Comparison of ENCODE assay signal across 19 cellular contexts in genomic region chr22:37972527-37972926, GRCh38. TPM values are rescaled to one million over a fixed set of nuclear protein-coding genes. Genes with fewer than 3 reads are reported as not detected.
DNase-seq lines count a peak whose midpoint lies in the region; TF ChIP-seq lines count a peak whose summit lies in the region.
"Had no signal": no experiment of that assay in that cellular context is flagged by ENCODE, and none has a peak within 500 bp of the region (broad histone marks: within the 10 kb centered on the region; RNA-seq: fewer than 3 reads in every experiment).

No MANE protein-coding gene starts in this region.

- H3K27me3 Mint-ChIP-seq in chondrocyte (ENCODE audit: low read depth): no peaks in the 10 kb centered on the region
- H3K27me3 Mint-ChIP-seq in neural crest cell (ENCODE audit: low read depth): peaks cover 67% of the 10 kb centered on the region
- H3K27me3 Mint-ChIP-seq: activated naive CD8-positive, alpha-beta T cell treated with anti-CD3 and anti-CD28 coated beads, Interleukin-2, amount 10 ng/mL, durations not matched to agents 7 days and 5 days had no signal

- TF ChIP-seq CTCF in chondrocyte (IDR thresholded peaks at IDR 0.05): no peak
- no peak for TF ChIP-seq CTCF in neural crest cell (conservative IDR thresholded peaks at IDR 0.05)

- no peak overlapping the region for H3K27ac Mint-ChIP-seq in chondrocyte (ENCODE audit: unreplicated experiment)
- H3K27ac Mint-ChIP-seq in neural crest cell (ENCODE audit: unreplicated experiment): peak overlapping the region; percentile 82
- H3K27ac Mint-ChIP-seq: activated naive CD8-positive, alpha-beta T cell treated with anti-CD3 and anti-CD28 coated beads, Interleukin-2, amount 10 ng/mL, durations not matched to agents 7 days and 5 days had no signal

- H3K9me3 Mint-ChIP-seq in chondrocyte (ENCODE audit: low read depth) (no peaks in the 10 kb centered on the region), neural crest cell (no peaks in the 10 kb centered on the region)
- H3K9me3 Mint-ChIP-seq: activated naive CD8-positive, alpha-beta T cell treated with anti-CD3 and anti-CD28 coated beads, Interleukin-2, amount 10 ng/mL, durations not matched to agents 7 days and 5 days had no signal

- no peak overlapping the region for H3K4me3 Mint-ChIP-seq in chondrocyte (ENCODE audit: unreplicated experiment)
- H3K4me3 Mint-ChIP-seq in neural crest cell: peak overlapping the region; percentile 83
- H3K4me3 Mint-ChIP-seq: activated naive CD8-positive, alpha-beta T cell treated with anti-CD3 and anti-CD28 coated beads, Interleukin-2, amount 10 ng/mL, durations not matched to agents 7 days and 5 days had no signal

- peaks cover 15% of the 10 kb centered on the region for H3K36me3 Mint-ChIP-seq in chondrocyte (ENCODE audit: low read depth)
- peaks cover 49% of the 10 kb centered on the region for H3K36me3 Mint-ChIP-seq in neural crest cell (ENCODE audit: low read depth)

- DNase-seq in DMS79 treated with DMSO at 0.1 percent for 48 hours (lab: John Stamatoyannopoulos, UW): peak; percentile 2
- peak; percentile 80 for DNase-seq in NCI-H2171 (lab: John Stamatoyannopoulos, UW)
- DNase-seq in chondrocyte (ENCODE audit: low spot score): peak; percentile 54
- DNase-seq in neural crest cell (ENCODE audit: low read depth, low spot score): no peak
- no peak for DNase-seq in activated effector memory CD4-positive, alpha-beta T cell treated with Interleukin-2 at 50 U/mL for 16 hours
- DNase-seq in A172 (ENCODE audit: low spot score): no peak
- DNase-seq in NCI-H2196 treated with DMSO at 0.1 percent for 48 hours (lab: John Stamatoyannopoulos, UW; ENCODE audit: unreplicated experiment): no peak
- DNase-seq: activated CD4-positive, alpha-beta T cell treated with anti-CD3 and anti-CD28 coated beads for 1 hour; activated naive CD8-positive, alpha-beta T cell treated with anti-CD3 and anti-CD28 coated beads, Interleukin-2, amount 10 ng/mL, durations not matched to agents 7 days and 5 days; DND-41; HCEC 1CT; hippocampal formation; Kasumi-1; kidney glomerular epithelial cell; mucosa of descending colon; stimulated activated CD4-positive, alpha-beta T cell treated with anti-CD3 and anti-CD28 coated beads, Interleukin-4, amount 100 ng/mL, for 1 hour had no signal

- no peaks in the 10 kb centered on the region for H3K4me1 Mint-ChIP-seq in chondrocyte (ENCODE audit: low read depth)
- H3K4me1 Mint-ChIP-seq in neural crest cell: peaks cover 68% of the 10 kb centered on the region

RNA-seq across cellular contexts. Expression of gene SOX10, which starts 11.8 kb away (rescaled TPM):
- total RNA-seq in chondrocyte (not detected in 3 replicates), neural crest cell (279 and 293 TPM in 2 replicates)
- not detected in 2 replicates for total RNA-seq in A172 (2014; rRNA removed; shearing (Covaris generic))
- total RNA-seq: activated naive CD8-positive, alpha-beta T cell treated with anti-CD3 and anti-CD28 coated beads, Interleukin-2, amount 10 ng/mL, durations not matched to agents 7 days and 5 days; OCI-LY7; osteocyte had no signal

RNA-seq across cellular contexts. Expression of gene POLR2F, which starts 19.0 kb away (rescaled TPM):
- total RNA-seq in chondrocyte: 63.0 to 72.6 TPM (median 67.5 TPM) in 3 replicates
- 137 and 143 TPM in 2 replicates for total RNA-seq in neural crest cell
- total RNA-seq in A172 (2014; rRNA removed; shearing (Covaris generic)): 53.1 and 68.1 TPM in 2 replicates

RNA-seq across cellular contexts. Expression of gene C22orf23, which starts 19.1 kb away (rescaled TPM):
- total RNA-seq in chondrocyte: not detected in 3 replicates
- 0.79 and 1.5 TPM in 2 replicates for total RNA-seq in neural crest cell
- total RNA-seq in A172 (2014; rRNA removed; shearing (Covaris generic)): 0.10 TPM in 1 of 2 replicates, not detected in the other
- total RNA-seq: activated naive CD8-positive, alpha-beta T cell treated with anti-CD3 and anti-CD28 coated beads, Interleukin-2, amount 10 ng/mL, durations not matched to agents 7 days and 5 days; mucosa of descending colon; osteocyte; thoracic aorta had no signal

Comparison
In these comparisons a context has a peak if more than half of its experiments do, and no peak if none do; other contexts are left out.
1. DNase-seq: peak in DMS79 treated with DMSO at 0.1 percent for 48 hours (single experiment), NCI-H2171 (single experiment) and chondrocyte (single experiment); none in neural crest cell (single experiment), activated effector memory CD4-positive, alpha-beta T cell treated with Interleukin-2 at 50 U/mL for 16 hours (single experiment), A172 (single experiment) and NCI-H2196 treated with DMSO at 0.1 percent for 48 hours (single experiment).
2. RNA of gene SOX10, which starts 11.8 kb away (total RNA-seq): 279 to 293 TPM in neural crest cell; not detected in chondrocyte and not detected in A172; every median in the first group is over 100 times any median in the second.